1 cellular context compared by ENCODE assay signal in genomic region chr19:57362997-57363705, GRCh38.
TF ChIP-seq lines count a peak whose summit lies in the region.

Gene TRAPPC2B (plus strand): TSS chr19:57363551. CDS start chr19:57364834, 1,283 bp downstream.
Gene ZNF547 (plus strand): TSS chr19:57363551. CDS start chr19:57368556, 5,005 bp downstream.

TF ChIP-seq in K562, 482 proteins besides CTCF, POLR2A, EP300 and RAD21 (continued from another document and continues in another):
- TF ChIP-seq ZBTB40 (IDR thresholded peaks at IDR 0.05) (peak; percentile 90), ZBTB40 (CRISPR knock-in tag; IDR thresholded peaks at IDR 0.05) (no peak), ZNF3 (CRISPR knock-in tag; IDR thresholded peaks at IDR 0.05) (no peak), PKNOX1 (IDR thresholded peaks at IDR 0.05) (peak; percentile 67), MGA (IDR thresholded peaks at IDR 0.05) (peak; percentile 36; the same call in 1 of the 2 replicates), ATF3 (IDR thresholded peaks at IDR 0.05) (peak; percentile 98), ATF3 (CRISPR knock-in tag; conservative IDR thresholded peaks at IDR 0.05) (no peak), NCOA6 (IDR thresholded peaks at IDR 0.05) (peak; percentile 96), SMC3 (conservative IDR thresholded peaks at IDR 0.05; ENCODE audit: insufficient read depth, low read depth, low read length) (0 out of 2 replicates have a peak, but pooled peaks have one; percentile 12), PATZ1 (CRISPR knock-in tag; IDR thresholded peaks at IDR 0.05; ENCODE audit: borderline replicate concordance) (no peak), ZNF41 (CRISPR knock-in tag; conservative IDR thresholded peaks at IDR 0.05) (no peak), CREM (IDR thresholded peaks at IDR 0.05; ENCODE audit: low read depth) (peak; percentile 97), MTA1 (IDR thresholded peaks at IDR 0.05; ENCODE audit: borderline replicate concordance) (peak; percentile 71), MTA3 (IDR thresholded peaks at IDR 0.05; ENCODE audit: borderline replicate concordance) (peak; percentile 92), ATF1 (CRISPR knock-in tag; IDR thresholded peaks at IDR 0.05) (peak; percentile 68), ATF1 (tag; IDR thresholded peaks at IDR 0.05) (peak; percentile 97), CBX2 (IDR thresholded peaks at IDR 0.05; ENCODE audit: insufficient read depth, low read length, poor library complexity, severe bottlenecking) (no peak), ESRRA (IDR thresholded peaks at IDR 0.05; ENCODE audit: borderline replicate concordance, low read depth) (peak; percentile 29; the same call in 1 of the 2 replicates), GTF2E2 (tag; IDR thresholded peaks at IDR 0.05) (0 out of 2 replicates have a peak, but pooled peaks have one; percentile 47), MAZ (CRISPR knock-in tag; conservative IDR thresholded peaks at IDR 0.05 in 1 of 2, IDR thresholded peaks at IDR 0.05 in 1 of 2) (peak in 1 of 2 experiments; percentile 41; a peak in 1 of 4 replicates), EGR1 (conservative IDR thresholded peaks at IDR 0.05) (peak; percentile 86), YY1 (IDR thresholded peaks at IDR 0.05; ENCODE audit: borderline replicate concordance in 1 of 3, control insufficient read depth in 1 of 3, extremely low read depth in 1 of 3, insufficient read depth in 3 of 3, insufficient read length in 1 of 3, insufficient replicate concordance in 2 of 3, low read depth in 1 of 3, low read length in 2 of 3) (peak in 2 of 3 experiments; percentile 24 to 78), SIRT6 (IDR thresholded peaks at IDR 0.05; ENCODE audit: low read depth, low read length) (no peak), HMGN3 (IDR thresholded peaks at IDR 0.05; ENCODE audit: borderline replicate concordance, extremely low read depth, insufficient read length, low read depth, low read length) (no peak), NCOA1 (IDR thresholded peaks at IDR 0.05; ENCODE audit: low read depth) (peak; percentile 84), CEBPB (tag; IDR thresholded peaks at IDR 0.05) (peak; percentile 59; the same call in 1 of the 2 replicates), ZNF76 (CRISPR knock-in tag; IDR thresholded peaks at IDR 0.05; ENCODE audit: borderline replicate concordance) (no peak), TCFL5 (CRISPR knock-in tag; conservative IDR thresholded peaks at IDR 0.05) (no peak), GABPA (tag; conservative IDR thresholded peaks at IDR 0.05; ENCODE audit: low read depth) (peak; percentile 93), MEIS2 (IDR thresholded peaks at IDR 0.05; ENCODE audit: partially characterized antibody) (peak; percentile 32)
